Comparison of ENCODE assay signal across 1 cellular context in the genomic region with DNA sequence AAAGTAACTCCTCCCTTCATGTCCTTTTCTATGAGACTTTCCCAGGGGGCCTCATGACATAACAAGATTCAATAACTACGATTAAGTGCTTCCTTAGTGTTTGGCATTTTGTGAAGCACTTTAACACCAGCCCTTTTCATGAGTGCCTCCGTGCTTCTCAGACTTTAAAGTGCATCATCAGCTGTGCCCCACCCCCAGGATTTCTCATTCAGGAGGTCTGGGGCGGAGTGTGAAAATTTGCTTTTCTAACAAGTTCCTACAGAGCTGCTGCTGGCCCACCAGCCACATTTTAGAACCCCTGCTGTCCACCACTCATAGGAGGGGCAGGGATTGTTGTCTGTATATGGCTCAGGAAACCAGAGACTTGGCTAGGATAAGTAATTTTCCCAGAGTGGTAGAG.
TF ChIP-seq lines count a peak whose summit lies in the region.

No MANE protein-coding gene starts in this region.

TF ChIP-seq in WTC11, 78 proteins besides CTCF, POLR2A, EP300 and RAD21 (continued from another document):
- TF ChIP-seq, protein P1, sequence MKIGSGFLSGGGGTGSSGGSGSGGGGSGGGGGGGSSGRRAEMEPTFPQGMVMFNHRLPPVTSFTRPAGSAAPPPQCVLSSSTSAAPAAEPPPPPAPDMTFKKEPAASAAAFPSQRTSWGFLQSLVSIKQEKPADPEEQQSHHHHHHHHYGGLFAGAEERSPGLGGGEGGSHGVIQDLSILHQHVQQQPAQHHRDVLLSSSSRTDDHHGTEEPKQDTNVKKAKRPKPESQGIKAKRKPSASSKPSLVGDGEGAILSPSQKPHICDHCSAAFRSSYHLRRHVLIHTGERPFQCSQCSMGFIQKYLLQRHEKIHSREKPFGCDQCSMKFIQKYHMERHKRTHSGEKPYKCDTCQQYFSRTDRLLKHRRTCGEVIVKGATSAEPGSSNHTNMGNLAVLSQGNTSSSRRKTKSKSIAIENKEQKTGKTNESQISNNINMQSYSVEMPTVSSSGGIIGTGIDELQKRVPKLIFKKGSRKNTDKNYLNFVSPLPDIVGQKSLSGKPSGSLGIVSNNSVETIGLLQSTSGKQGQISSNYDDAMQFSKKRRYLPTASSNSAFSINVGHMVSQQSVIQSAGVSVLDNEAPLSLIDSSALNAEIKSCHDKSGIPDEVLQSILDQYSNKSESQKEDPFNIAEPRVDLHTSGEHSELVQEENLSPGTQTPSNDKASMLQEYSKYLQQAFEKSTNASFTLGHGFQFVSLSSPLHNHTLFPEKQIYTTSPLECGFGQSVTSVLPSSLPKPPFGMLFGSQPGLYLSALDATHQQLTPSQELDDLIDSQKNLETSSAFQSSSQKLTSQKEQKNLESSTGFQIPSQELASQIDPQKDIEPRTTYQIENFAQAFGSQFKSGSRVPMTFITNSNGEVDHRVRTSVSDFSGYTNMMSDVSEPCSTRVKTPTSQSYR (CRISPR knock-in tag; IDR thresholded peaks at IDR 0.05): no peak
- TF ChIP-seq TEAD4 (CRISPR knock-in tag; IDR thresholded peaks at IDR 0.05) (no peak), USF1 (CRISPR knock-in tag; IDR thresholded peaks at IDR 0.05) (no peak), SOX15 (CRISPR knock-in tag; IDR thresholded peaks at IDR 0.05) (no peak), FOXP1 (CRISPR knock-in tag; IDR thresholded peaks at IDR 0.05; ENCODE audit: borderline replicate concordance) (no peak)
